9 cellular contexts compared by ENCODE assay signal in the genomic region with DNA sequence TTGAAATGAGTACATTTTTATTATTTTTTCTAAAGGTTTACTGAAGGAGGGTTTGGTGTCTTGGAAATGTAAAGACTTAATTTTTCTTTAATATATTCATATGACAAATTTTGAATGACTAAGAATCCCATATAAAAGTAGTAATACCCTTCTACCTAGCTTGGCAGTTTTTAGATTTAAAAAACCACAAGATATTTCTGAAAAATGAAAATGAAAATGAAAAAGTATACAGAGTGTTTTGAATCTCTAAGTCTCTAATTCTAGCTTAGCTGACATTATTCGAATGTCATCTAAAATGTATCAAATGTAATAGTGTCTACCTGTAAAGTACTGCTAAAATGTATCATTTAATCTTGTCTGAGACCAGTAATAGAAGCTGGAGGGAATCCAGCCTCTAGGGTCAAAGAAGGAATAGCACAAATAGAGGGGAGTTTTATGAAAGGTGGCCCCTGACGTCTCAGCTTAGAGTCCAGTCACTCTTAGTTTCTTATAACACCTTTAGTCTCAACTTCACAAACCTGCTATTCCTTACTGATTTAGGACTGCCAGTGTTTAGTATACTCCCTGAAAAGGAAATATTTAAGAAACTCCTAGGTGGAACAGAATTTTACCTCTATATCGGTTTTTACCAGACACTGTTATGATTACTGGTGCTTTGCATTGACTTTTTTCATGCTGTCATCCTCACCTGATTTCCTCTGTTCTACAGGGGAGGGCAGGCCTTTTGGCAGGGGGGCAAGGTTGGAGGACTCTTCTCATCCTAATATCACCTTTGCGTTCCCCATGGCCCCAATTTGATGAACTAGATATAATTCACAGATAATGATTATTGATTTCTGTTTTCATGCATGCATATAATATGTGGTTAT. TPM values are rescaled to one million over a fixed set of nuclear protein-coding genes. Genes with fewer than 3 reads are reported as not detected.
DNase-seq lines count a peak whose midpoint lies in the region; ATAC-seq, FAIRE-seq and TF ChIP-seq lines count a peak whose summit lies in the region.
"Had no signal": no experiment of that assay in that cellular context is flagged by ENCODE, and none has a peak within 500 bp of the region (broad histone marks: within the 10 kb centered on the region; RNA-seq: fewer than 3 reads in every experiment).

No MANE protein-coding gene starts in this region.

- no peak overlapping the region for H3K27ac ChIP-seq in kidney (ENCODE audit: low read depth in 2 of 2, low read length in 2 of 2)

- peaks cover 12% of the 10 kb centered on the region for H3K4me1 Mint-ChIP-seq in activated T-cell treated with anti-CD3 and anti-CD28 coated beads, Interleukin-2, amount 50 U/mL, for 4 hours (ENCODE audit: low read depth)
- H3K4me1 Mint-ChIP-seq in osteocyte (ENCODE audit: unreplicated experiment), result no peaks in the 10 kb centered on the region

- no peak for DNase-seq in activated T-cell treated with anti-CD3 and anti-CD28 coated beads, Interleukin-2, amount 50 U/mL, for 4 hours
- no peak for DNase-seq in activated T-cell treated with anti-CD3 and anti-CD28 coated beads, Interleukin-2, amount 50 U/mL, for 48 hours
- DNase-seq in kidney (no peak), NCI-H2227 treated with DMSO at 0.1 percent for 48 hours (lab: John Stamatoyannopoulos, UW) (no peak), osteocyte (ENCODE audit: extremely low spot score, unreplicated experiment) (no peak), D721Med (ENCODE audit: insufficient read length, low spot score) (no peak)
- DNase-seq: NCI-H1930 had no signal

- peak; percentile 86 to 90 for ATAC-seq in activated T-cell treated with anti-CD3 and anti-CD28 coated beads, Interleukin-2, amount 50 U/mL, for 4 hours
- ATAC-seq in GM21717 (IDR thresholded peaks at IDR 0.05; ENCODE audit: unreplicated experiment) (peak; percentile 87), HG03196 (IDR thresholded peaks at IDR 0.05; ENCODE audit: unreplicated experiment) (peak; percentile 76)

- TF ChIP-seq CTCF in kidney (IDR thresholded peaks at IDR 0.05; ENCODE audit: borderline replicate concordance, extremely low read depth, insufficient read depth), result no peak
- no peak for TF ChIP-seq CTCF in osteocyte (IDR thresholded peaks at IDR 0.05)
- TF ChIP-seq CTCF in D721Med (IDR thresholded peaks at IDR 0.05; ENCODE audit: insufficient read depth, missing control alignments), result no peak

- H3K27ac Mint-ChIP-seq in osteocyte (ENCODE audit: unreplicated experiment), result no peak overlapping the region

- H3K4me1 ChIP-seq in kidney (ENCODE audit: control insufficient read depth in 1 of 2, insufficient read depth in 1 of 2, low read depth in 1 of 2, low read length in 2 of 2), result no peaks in the 10 kb centered on the region

- intact Hi-C loops in kidney (cut with DNase I), result no loop called here

- FAIRE-seq in kidney (lab: Jason Lieb, UNC) (peak; percentile 19), D721Med (lab: Jason Lieb, UNC) (no peak)

- H3K36me3 ChIP-seq in kidney (ENCODE audit: control insufficient read depth in 1 of 2, insufficient read depth in 2 of 2, low read length in 2 of 2), result no peaks in the 10 kb centered on the region

- no peaks in the 10 kb centered on the region for H3K36me3 Mint-ChIP-seq in activated T-cell treated with anti-CD3 and anti-CD28 coated beads, Interleukin-2, amount 50 U/mL, for 4 hours (ENCODE audit: insufficient read depth)
- H3K36me3 Mint-ChIP-seq in osteocyte (ENCODE audit: unreplicated experiment), result no peaks in the 10 kb centered on the region

- no peak overlapping the region for H3K9ac ChIP-seq in kidney (ENCODE audit: low read length in 2 of 2)

- no peak overlapping the region for H3K4me3 ChIP-seq in kidney (ENCODE audit: low read length in 2 of 2)

- H3K9me3 ChIP-seq in kidney (ENCODE audit: control insufficient read depth in 1 of 2, low read length in 2 of 2), result no peaks in the 10 kb centered on the region

- H3K4me3 Mint-ChIP-seq in activated T-cell treated with anti-CD3 and anti-CD28 coated beads, Interleukin-2, amount 50 U/mL, for 4 hours, result peak overlapping the region; percentile 21
- H3K4me3 Mint-ChIP-seq in osteocyte (ENCODE audit: unreplicated experiment), result no peak overlapping the region

- no peaks in the 10 kb centered on the region for H3K9me3 Mint-ChIP-seq in activated T-cell treated with anti-CD3 and anti-CD28 coated beads, Interleukin-2, amount 50 U/mL, for 4 hours
- H3K9me3 Mint-ChIP-seq in osteocyte (ENCODE audit: unreplicated experiment), result no peaks in the 10 kb centered on the region

- peaks cover 4% of the 10 kb centered on the region for H3K27me3 Mint-ChIP-seq in activated T-cell treated with anti-CD3 and anti-CD28 coated beads, Interleukin-2, amount 50 U/mL, for 4 hours (ENCODE audit: low read depth)
- peaks cover 42% of the 10 kb centered on the region for H3K27me3 Mint-ChIP-seq in osteocyte (ENCODE audit: unreplicated experiment)

RNA-seq across cellular contexts. Expression of gene MIR17HG, which starts 16.2 kb away (rescaled TPM):
- total RNA-seq in activated T-cell treated with anti-CD3 and anti-CD28 coated beads, Interleukin-2, amount 50 U/mL, for 4 hours, result 10 to 100 TPM; 33.9 to 35.6 (median 34.6) TPM
- 5.7 TPM for total RNA-seq in kidney
- 1.2 TPM for polyA plus RNA-seq in kidney (ENCODE audit: insufficient read depth, low read depth, low replicate concordance)
- total RNA-seq in osteocyte, result 2.4 and 3.1 TPM in 2 replicates
